Comparison of ENCODE assay signal across 14 cellular contexts in the genomic region with DNA sequence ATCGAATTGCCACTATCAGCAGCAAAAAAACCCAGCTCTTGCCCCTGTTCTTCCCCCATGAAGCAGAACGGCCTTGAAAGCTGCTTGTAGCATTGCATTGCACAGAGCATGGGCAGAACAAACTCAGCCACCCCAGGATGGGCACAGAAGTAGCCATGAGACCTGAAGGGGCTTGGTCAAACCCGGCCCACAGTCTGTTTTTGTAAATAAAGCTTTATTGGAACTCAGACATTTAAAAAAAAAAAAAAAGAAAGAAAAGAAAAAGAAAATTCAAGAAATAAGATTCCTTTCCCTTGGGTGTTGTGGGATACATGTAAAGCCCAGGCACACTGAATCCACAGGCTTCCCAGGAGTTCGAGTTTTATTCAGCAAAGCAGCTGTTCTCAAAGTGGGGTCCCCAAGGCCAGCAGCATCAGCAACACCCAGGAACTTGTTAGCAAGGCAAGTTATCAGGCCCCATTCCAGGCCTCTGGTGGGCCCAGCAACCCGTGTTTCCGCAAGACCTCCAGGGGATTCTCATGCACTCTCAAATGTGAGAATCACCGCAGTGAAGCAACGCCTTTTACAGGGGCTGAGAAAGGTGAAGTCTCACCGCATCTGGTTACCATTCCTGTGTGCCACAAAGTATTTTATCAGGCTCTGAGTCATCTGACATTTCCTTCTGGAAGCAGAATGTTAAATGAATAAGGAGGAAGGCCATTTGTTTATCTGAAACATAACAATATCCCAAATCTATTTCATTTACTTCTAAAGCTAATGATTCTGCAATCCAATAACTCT.
A peak's percentile ranks its signal among the peaks of the same experiment; 100 is the strongest.
DNase-seq lines count a peak whose midpoint lies in the region; ATAC-seq and TF ChIP-seq lines count a peak whose summit lies in the region.
"Had no signal": no experiment of that assay in that cellular context is flagged by ENCODE, and none has a peak within 500 bp of the region (broad histone marks: within the 10 kb centered on the region; RNA-seq: fewer than 3 reads in every experiment).

No MANE protein-coding gene starts in this region.

- POLR2A ChIA-PET in AG04449 (lab: Yijun Ruan, JAX): no interaction called here

- ATAC-seq in HG03196 (IDR thresholded peaks at IDR 0.05; ENCODE audit: unreplicated experiment) (no peak), HG02840 (IDR thresholded peaks at IDR 0.05; ENCODE audit: low FRiP score, unreplicated experiment) (no peak), HG03469 (IDR thresholded peaks at IDR 0.05; ENCODE audit: unreplicated experiment) (no peak)

- DNase-seq in AG04449 (ENCODE audit: low read depth, low spot score) (peak; percentile 38), HFF-Myc (ENCODE audit: extremely low read depth, low read depth) (peak; percentile 77), amniotic epithelial cell (ENCODE audit: low read depth) (peak; percentile 92), glomerular visceral epithelial cell (ENCODE audit: extremely low spot score) (peak; percentile 81)
- no peak for DNase-seq in activated CD4-positive, alpha-beta T cell treated with anti-CD3 and anti-CD28 coated beads, Interleukin-2, amount 50 U/mL, for 1 hour
- DNase-seq: activated CD4-positive, CD25-positive, alpha-beta regulatory T cell; adrenal gland; AML-193; NCI-H1417 treated with DMSO at 0.1 percent for 48 hours; retina had no signal

- TF ChIP-seq CTCF in AG04449 (IDR thresholded peaks at IDR 0.05; ENCODE audit: insufficient read depth, low read length, missing control alignments) (no peak), HFF-Myc (IDR thresholded peaks at IDR 0.05; ENCODE audit: low read depth, low read length, missing control alignments) (no peak)

- CTCF ChIA-PET in AG04449 (lab: Yijun Ruan, JAX): interaction anchor here (0.7 to 4.8 kb wide), 14 partner anchors 8 to 426 kb away, joined by 3 to 80 read pairs (median 12); partner anchors contain the start of gene COG1

- H3K4me3 ChIP-seq in AG04449 (ENCODE audit: low read depth, low read length) (no peak overlapping the region), HFF-Myc (replicated peaks; ENCODE audit: low read depth, low read length) (no peak overlapping the region)
- H3K4me3 ChIP-seq: adrenal gland, SJSA1 had no signal
